In the genomic region with DNA sequence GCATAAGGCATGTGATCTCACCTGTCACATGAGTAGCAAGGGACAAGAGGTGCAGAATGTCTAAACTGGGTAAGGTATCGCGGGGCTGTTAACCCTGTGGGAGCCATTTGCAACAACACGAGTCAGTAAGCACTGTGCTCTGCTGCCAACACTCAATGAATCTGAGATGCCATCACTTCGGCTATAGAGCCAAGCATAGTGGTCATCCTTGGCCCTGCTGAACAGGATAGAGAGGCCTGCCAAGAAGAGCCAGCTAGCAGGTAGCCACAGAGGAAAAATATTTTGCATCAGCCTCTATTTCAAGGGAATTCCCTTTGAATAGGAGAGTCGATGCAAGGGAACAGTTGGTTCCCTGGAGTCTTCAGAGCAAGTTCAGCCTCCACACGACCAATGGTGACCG, we compare ENCODE assay signal across 27 cellular contexts.
"Had no signal": no experiment of that assay in that cellular context is flagged by ENCODE, and none has a peak within 500 bp of the region (broad histone marks: within the 10 kb centered on the region; RNA-seq: fewer than 3 reads in every experiment).

No MANE protein-coding gene starts in this region.

- DNase-seq: activated B cell treated with CpG ODN at 0.5 μM for 24 hours; activated CD4-positive, alpha-beta memory T cell treated with anti-CD3 and anti-CD28 coated beads for 36 hours; activated CD4-positive, alpha-beta T cell treated with anti-CD3 and anti-CD28 coated beads for 4 hours; activated CD4-positive, alpha-beta T cell treated with anti-CD3 and anti-CD28 coated beads, Interleukin-2, amount 10 ng/mL, durations not matched to agents 24 days and 14 days; activated CD4-positive, alpha-beta T cell treated with anti-CD3 and anti-CD28 coated beads, Interleukin-2, amount 50 U/mL, for 1 hour; activated CD4-positive, alpha-beta T cell treated with anti-CD3 and anti-CD28 coated beads, Interleukin-2, amount 50 U/mL, for 4 hours; activated CD4-positive, CD25-positive, alpha-beta regulatory T cell treated with anti-CD3 and anti-CD28 coated beads, Interleukin-2, amount 50 U/mL, for 72 hours; activated CD8-positive, alpha-beta memory T cell treated with anti-CD3 and anti-CD28 coated beads, Interleukin-2, amount 50 U/mL, for 4 hours; activated CD8-positive, alpha-beta T cell treated with anti-CD3 and anti-CD28 coated beads for 36 hours; activated effector memory CD4-positive, alpha-beta T cell treated with anti-CD3 and anti-CD28 coated beads, Interleukin-2, amount 50 U/mL, for 16 hours; activated gamma-delta T cell treated with Interleukin-2 at 50 U/mL for 16 hours; activated naive CD4-positive, alpha-beta T cell; activated naive CD4-positive, alpha-beta T cell treated with anti-CD3 and anti-CD28 coated beads for 36 hours; activated naive CD4-positive, alpha-beta T cell treated with anti-CD3 and anti-CD28 coated beads, Interleukin-2, amount 50 U/mL, for 16 hours; activated naive CD8-positive, alpha-beta T cell treated with anti-CD3 and anti-CD28 coated beads for 36 hours; activated T-cell treated with anti-CD3 and anti-CD28 coated beads for 4 hours; activated T-cell treated with anti-CD3 and anti-CD28 coated beads, Interleukin-2, amount 50 U/mL, for 1 hour; activated T-cell treated with anti-CD3 and anti-CD28 coated beads, Interleukin-2, amount 50 U/mL, for 4 hours; activated T-cell treated with anti-CD3 and anti-CD28 coated beads, Interleukin-2, amount 50 U/mL, for 72 hours; adrenal gland; amniotic stem cell; aorta; colonic mucosa; T-helper 2 cell; T-helper 9 cell had no signal

- ATAC-seq: activated CD8-positive, alpha-beta T cell treated with anti-CD3 and anti-CD28 coated beads for 36 hours; activated naive CD4-positive, alpha-beta T cell treated with anti-CD3 and anti-CD28 coated beads, Interleukin-2, amount 50 U/mL, for 72 hours; activated T-cell treated with anti-CD3 and anti-CD28 coated beads, Interleukin-2, amount 50 U/mL, for 4 hours; activated T-cell treated with anti-CD3 and anti-CD28 coated beads, Interleukin-2, amount 50 U/mL, for 72 hours; activated T-helper 17 cell treated with anti-CD3 and anti-CD28 coated beads, Interleukin-2, amount 50 U/mL, for 72 hours had no signal
